In genomic region chr4:184330008-184330400, GRCh38 we compare ENCODE assay signal across 8 cellular contexts.
DNase-seq lines count a peak whose midpoint lies in the region; ATAC-seq and TF ChIP-seq lines count a peak whose summit lies in the region.

No MANE protein-coding gene starts in this region.

- H3K9ac ChIP-seq in OCI-LY3 (ENCODE audit: low read length) (peak overlapping the region; percentile 71), colonic mucosa (ENCODE audit: low read depth in 2 of 2, low read length in 2 of 2) (no peak overlapping the region)

- ATAC-seq in GM18858 (IDR thresholded peaks at IDR 0.05; ENCODE audit: unreplicated experiment) (peak; percentile 56), GM21786 (IDR thresholded peaks at IDR 0.05; ENCODE audit: unreplicated experiment) (peak; percentile 63), right lobe of liver (peak in 3 of 4 donors; percentile 5 to 47 (median 41))

- H3K27me3 ChIP-seq in OCI-LY3 (ENCODE audit: low read depth, low read length) (no peaks in the 10 kb centered on the region), right lobe of liver (no peaks in the 10 kb centered on the region), colonic mucosa (no peaks in the 10 kb centered on the region)

- no peaks in the 10 kb centered on the region for H3K79me2 ChIP-seq in OCI-LY3 (ENCODE audit: low read length)

- intact Hi-C loops in right lobe of liver (cut with DNase I), result no loop called here
- intact Hi-C loops in colonic mucosa (cut with DNase I), result no loop called here

- no peaks in the 10 kb centered on the region for H3K9me3 ChIP-seq in OCI-LY3 (ENCODE audit: insufficient read depth, low read length)
- H3K9me3 ChIP-seq in right lobe of liver, result no peaks in the 10 kb centered on the region
- no peaks in the 10 kb centered on the region for H3K9me3 ChIP-seq in colonic mucosa

- TF ChIP-seq POLR2A in right lobe of liver (IDR thresholded peaks at IDR 0.05), result no peak

- no peaks in the 10 kb centered on the region for H4K20me1 ChIP-seq in OCI-LY3 (ENCODE audit: insufficient read depth, low read length)

- TF ChIP-seq CTCF in OCI-LY3 (IDR thresholded peaks at IDR 0.05; ENCODE audit: low read depth, low read length) (no peak), right lobe of liver (IDR thresholded peaks at IDR 0.05) (no peak), colonic mucosa (IDR thresholded peaks at IDR 0.05) (no peak)

- H3K36me3 ChIP-seq in OCI-LY3 (replicated peaks; ENCODE audit: low read depth, low read length) (no peaks in the 10 kb centered on the region), right lobe of liver (no peaks in the 10 kb centered on the region), colonic mucosa (no peaks in the 10 kb centered on the region)

- H3K27ac ChIP-seq in OCI-LY3 (ENCODE audit: low read length), result peak overlapping the region; percentile 99
- H3K27ac ChIP-seq in right lobe of liver, result no peak overlapping the region
- no peak overlapping the region for H3K27ac ChIP-seq in colonic mucosa

- DNase-seq in right lobe of liver, result peak in 2 of 3 donors; percentile 47 to 48
- DNase-seq in 8988T, result no peak
- DNase-seq in occipital lobe (lab: John Stamatoyannopoulos, UW), result no peak
- DNase-seq in colonic mucosa, result no peak
- no peak for DNase-seq in stimulated activated CD4-positive, alpha-beta T cell treated with anti-CD3 and anti-CD28 coated beads, Interleukin-4, amount 100 ng/mL, for 24 hours

- H3K4me1 ChIP-seq in OCI-LY3 (ENCODE audit: low read length), result peaks cover 82% of the 10 kb centered on the region
- H3K4me1 ChIP-seq in right lobe of liver, result peaks cover 0 to 16% (median 5%) of the 10 kb centered on the region in 4 donors
- H3K4me1 ChIP-seq in colonic mucosa, result no peaks in the 10 kb centered on the region

- no peak overlapping the region for H3K4me3 ChIP-seq in OCI-LY3 (ENCODE audit: low read length)
- H3K4me3 ChIP-seq in right lobe of liver, result no peak overlapping the region
- no peak overlapping the region for H3K4me3 ChIP-seq in colonic mucosa

- H3K4me2 ChIP-seq in OCI-LY3 (ENCODE audit: low read length), result peak overlapping the region; percentile 40

- no peak overlapping the region for H2AFZ ChIP-seq in OCI-LY3 (ENCODE audit: low read depth, low read length)

- 53% methylated on average over 9 of the region's 10 CpGs for WGBS in right lobe of liver (ENCODE audit: insufficient coverage, low coverage, low lambda C conversion rate, missing lambda C conversion rate)

Comparison
In these comparisons a context has a peak if more than half of its experiments do, and no peak if none do; other contexts are left out.
1. DNase-seq: peak in right lobe of liver (2 of 3); none in 8988T (single experiment), occipital lobe (single experiment), colonic mucosa (single experiment) and stimulated activated CD4-positive, alpha-beta T cell treated with anti-CD3 and anti-CD28 coated beads, Interleukin-4, amount 100 ng/mL, for 24 hours (single experiment).
2. Peak in every context shown above with its lines, with median percentiles within 50 percentile points of each other: ATAC-seq.